Comparison of ENCODE assay signal across 9 cellular contexts in genomic region chr19:35776102-35776788, GRCh38. TPM values are rescaled to one million over a fixed set of nuclear protein-coding genes. Genes with fewer than 3 reads are reported as not detected.
DNase-seq lines count a peak whose midpoint lies in the region; ATAC-seq lines count a peak whose summit lies in the region.
"Had no signal": no experiment of that assay in that cellular context is flagged by ENCODE, and none has a peak within 500 bp of the region (broad histone marks: within the 10 kb centered on the region; RNA-seq: fewer than 3 reads in every experiment).

No MANE protein-coding gene starts in this region.

- H3K4me3 ChIP-seq in thymus (ENCODE audit: low read length): peak overlapping the region; percentile 84

- no peaks in the 10 kb centered on the region for H3K36me3 Mint-ChIP-seq in activated T-cell treated with anti-CD3 and anti-CD28 coated beads, Interleukin-2, amount 50 U/mL, for 4 hours (ENCODE audit: insufficient read depth)
- H3K36me3 Mint-ChIP-seq in activated naive CD4-positive, alpha-beta T cell treated with anti-CD3 and anti-CD28 coated beads, Interleukin-2, amount 50 U/mL, for 72 hours: no peaks in the 10 kb centered on the region

- H3K4me1 ChIP-seq in thymus (ENCODE audit: control insufficient read depth, insufficient read depth, low read length): peaks cover 7% of the 10 kb centered on the region

- peaks cover 19% of the 10 kb centered on the region for H3K4me1 Mint-ChIP-seq in activated T-cell treated with anti-CD3 and anti-CD28 coated beads, Interleukin-2, amount 50 U/mL, for 4 hours (ENCODE audit: low read depth)

- H3K27me3 Mint-ChIP-seq in activated T-cell treated with anti-CD3 and anti-CD28 coated beads, Interleukin-2, amount 50 U/mL, for 4 hours (ENCODE audit: low read depth): no peaks in the 10 kb centered on the region

- peak overlapping the region; percentile 6 to 47 for H3K27ac Mint-ChIP-seq in activated naive CD4-positive, alpha-beta T cell treated with anti-CD3 and anti-CD28 coated beads, Interleukin-2, amount 50 U/mL, for 72 hours

- H3K9me3 ChIP-seq in thymus (ENCODE audit: control insufficient read depth): no peaks in the 10 kb centered on the region

- no peaks in the 10 kb centered on the region for H3K27me3 ChIP-seq in thymus (ENCODE audit: control insufficient read depth, insufficient read depth)

- WGBS in thymus: 73% methylated on average over 13 of the region's 13 CpGs

- H3K4me3 Mint-ChIP-seq in activated T-cell treated with anti-CD3 and anti-CD28 coated beads, Interleukin-2, amount 50 U/mL, for 4 hours: peak overlapping the region; percentile 59

- no peaks in the 10 kb centered on the region for H3K9me3 Mint-ChIP-seq in activated T-cell treated with anti-CD3 and anti-CD28 coated beads, Interleukin-2, amount 50 U/mL, for 4 hours
- H3K9me3 Mint-ChIP-seq in activated naive CD4-positive, alpha-beta T cell treated with anti-CD3 and anti-CD28 coated beads, Interleukin-2, amount 50 U/mL, for 72 hours: no peaks in the 10 kb centered on the region

- ATAC-seq in activated T-cell treated with anti-CD3 and anti-CD28 coated beads, Interleukin-2, amount 50 U/mL, for 4 hours: no peak
- no peak for ATAC-seq in activated naive CD4-positive, alpha-beta T cell treated with anti-CD3 and anti-CD28 coated beads, Interleukin-2, amount 50 U/mL, for 72 hours
- ATAC-seq in GM19397 (IDR thresholded peaks at IDR 0.05; ENCODE audit: unreplicated experiment): no peak

- H3K27ac ChIP-seq in thymus (ENCODE audit: low read depth): no peak overlapping the region

- no peak for DNase-seq in activated T-cell treated with anti-CD3 and anti-CD28 coated beads, Interleukin-2, amount 50 U/mL, for 4 hours
- no peak for DNase-seq in activated T-cell treated with anti-CD3 and anti-CD28 coated beads, Interleukin-2, amount 50 U/mL, for 48 hours
- DNase-seq in activated naive CD4-positive, alpha-beta T cell treated with anti-CD3 and anti-CD28 coated beads, Interleukin-2, amount 50 U/mL, for 72 hours (ENCODE audit: low spot score in 2 of 2): peak in 1 of 2 donors; percentile 53
- peak; percentile 65 for DNase-seq in left kidney (ENCODE audit: low read depth, low spot score)
- DNase-seq in stimulated activated naive CD4-positive, alpha-beta T cell (lab: John Stamatoyannopoulos, UW): no peak
- no peak for DNase-seq in foreskin melanocyte

- peaks cover 30% of the 10 kb centered on the region for H3K36me3 ChIP-seq in thymus (ENCODE audit: control insufficient read depth, insufficient read depth)

RNA-seq across cellular contexts. Expression of gene ARHGAP33, which starts 0.9 kb away (rescaled TPM):
- 1 to 10 TPM; 5.5 to 6.9 (median 6.2) TPM for total RNA-seq in activated T-cell treated with anti-CD3 and anti-CD28 coated beads, Interleukin-2, amount 50 U/mL, for 4 hours
- 100 to 1,000 TPM in 1 of 2 donors, 10 to 100 TPM in 1; 38.7 to 106 TPM for total RNA-seq in activated naive CD4-positive, alpha-beta T cell treated with anti-CD3 and anti-CD28 coated beads, Interleukin-2, amount 50 U/mL, for 72 hours
- 18.6 TPM for polyA plus RNA-seq in thymus

RNA-seq across cellular contexts. Expression of gene PROSER3, which starts 18.3 kb away (rescaled TPM):
- total RNA-seq in activated T-cell treated with anti-CD3 and anti-CD28 coated beads, Interleukin-2, amount 50 U/mL, for 4 hours: 10 to 100 TPM; 27.2 to 33.7 (median 27.3) TPM
- total RNA-seq in activated naive CD4-positive, alpha-beta T cell treated with anti-CD3 and anti-CD28 coated beads, Interleukin-2, amount 50 U/mL, for 72 hours: 10 to 100 TPM; 28.3 to 49.4 TPM
- polyA plus RNA-seq in thymus: 10.0 TPM

RNA-seq across cellular contexts. Expression of gene HSPB6, which starts 19.4 kb away (rescaled TPM):
- total RNA-seq in activated T-cell treated with anti-CD3 and anti-CD28 coated beads, Interleukin-2, amount 50 U/mL, for 4 hours: under 1 TPM; 0.22 to 0.46 (median 0.37) TPM
- under 1 TPM; 0.32 to 0.99 TPM for total RNA-seq in activated naive CD4-positive, alpha-beta T cell treated with anti-CD3 and anti-CD28 coated beads, Interleukin-2, amount 50 U/mL, for 72 hours
- 18.9 TPM for polyA plus RNA-seq in thymus
- total RNA-seq: T-helper 1 cell treated with Interleukin-12 subunit alpha and Interleukin-12 subunit beta and Interleukin-4 antibody, amounts not matched to agents 30 ng/mL and 1 ng/mL, for 36 hours had no signal

RNA-seq across cellular contexts. Expression of gene LIN37, which starts 27.9 kb away (rescaled TPM):
- 1 to 10 TPM; 5.8 to 6.4 (median 6.4) TPM for total RNA-seq in activated T-cell treated with anti-CD3 and anti-CD28 coated beads, Interleukin-2, amount 50 U/mL, for 4 hours
- total RNA-seq in activated naive CD4-positive, alpha-beta T cell treated with anti-CD3 and anti-CD28 coated beads, Interleukin-2, amount 50 U/mL, for 72 hours: 10 to 100 TPM; 11.2 to 25.0 TPM
- 24.2 TPM for polyA plus RNA-seq in thymus

RNA-seq across cellular contexts. Expression of gene PSENEN, which starts 30.8 kb away (rescaled TPM):
- 10 to 100 TPM; 46.1 to 49.3 (median 47.9) TPM for total RNA-seq in activated T-cell treated with anti-CD3 and anti-CD28 coated beads, Interleukin-2, amount 50 U/mL, for 4 hours
- total RNA-seq in activated naive CD4-positive, alpha-beta T cell treated with anti-CD3 and anti-CD28 coated beads, Interleukin-2, amount 50 U/mL, for 72 hours: 10 to 100 TPM; 43.2 to 49.4 TPM
- 104 TPM for polyA plus RNA-seq in thymus

Comparison
In these comparisons a context has a peak if more than half of its experiments do, and no peak if none do; other contexts are left out.
1. RNA of gene ARHGAP33, which starts 0.9 kb away (total RNA-seq): 38.7 to 106 TPM in activated naive CD4-positive, alpha-beta T cell treated with anti-CD3 and anti-CD28 coated beads, Interleukin-2, amount 50 U/mL, for 72 hours; 5.5 to 6.9 TPM in activated T-cell treated with anti-CD3 and anti-CD28 coated beads, Interleukin-2, amount 50 U/mL, for 4 hours; every median in the first group is over 4 times any median in the second.